In genomic region chr9:24045150-24045549, GRCh38 we compare ENCODE assay signal across 15 cellular contexts.
A peak's percentile ranks its signal among the peaks of the same experiment; 100 is the strongest.
DNase-seq lines count a peak whose midpoint lies in the region; ATAC-seq and TF ChIP-seq lines count a peak whose summit lies in the region.
"Had no signal": no experiment of that assay in that cellular context is flagged by ENCODE, and none has a peak within 500 bp of the region (broad histone marks: within the 10 kb centered on the region; RNA-seq: fewer than 3 reads in every experiment).

No MANE protein-coding gene starts in this region.

- H3K4me1 ChIP-seq in MM.1S (ENCODE audit: low read length): no peaks in the 10 kb centered on the region
- H3K4me1 ChIP-seq: BLaER1, HAP-1 had no signal

- H3K36me3 Mint-ChIP-seq in stimulated activated effector memory CD8-positive, alpha-beta T cell treated with anti-CD3 and anti-CD28 coated beads, Interleukin-12 subunit alpha, Interleukin-12 subunit beta, amount 100 ng/mL, for 72 hours: no peaks in the 10 kb centered on the region
- H3K36me3 Mint-ChIP-seq: CD14-positive monocyte; CD4-positive, alpha-beta memory T cell; IgD-negative memory B cell had no signal

- no peaks in the 10 kb centered on the region for H3K9me3 ChIP-seq in MM.1S (replicated peaks; ENCODE audit: insufficient read depth, low read length)
- H3K9me3 ChIP-seq: BLaER1, HAP-1 had no signal

- H3K27ac ChIP-seq in MM.1S (ENCODE audit: low read length): no peak overlapping the region
- H3K27ac ChIP-seq: BLaER1 had no signal

- no peaks in the 10 kb centered on the region for H3K9me2 ChIP-seq in MM.1S (replicated peaks; ENCODE audit: insufficient read depth, low read length)

- no peaks in the 10 kb centered on the region for H3K36me3 ChIP-seq in MM.1S (replicated peaks; ENCODE audit: insufficient read depth, low read length)
- H3K36me3 ChIP-seq: BLaER1, HAP-1 had no signal

- no peaks in the 10 kb centered on the region for H3K79me2 ChIP-seq in MM.1S (ENCODE audit: low read length)

- H4K20me1 ChIP-seq in MM.1S (ENCODE audit: insufficient read depth, low read length): no peaks in the 10 kb centered on the region
- H4K20me1 ChIP-seq: BLaER1 had no signal

- ATAC-seq in GM19023 (IDR thresholded peaks at IDR 0.05; ENCODE audit: unreplicated experiment): no peak
- no peak for ATAC-seq in stimulated activated effector memory CD8-positive, alpha-beta T cell treated with anti-CD3 and anti-CD28 coated beads, Interleukin-12 subunit alpha, Interleukin-12 subunit beta, amount 100 ng/mL, for 72 hours
- ATAC-seq: HepG2 had no signal

- no peaks in the 10 kb centered on the region for H3K4me1 Mint-ChIP-seq in stimulated activated effector memory CD8-positive, alpha-beta T cell treated with anti-CD3 and anti-CD28 coated beads, Interleukin-12 subunit alpha, Interleukin-12 subunit beta, amount 100 ng/mL, for 72 hours
- H3K4me1 Mint-ChIP-seq: CD14-positive monocyte; CD4-positive, alpha-beta memory T cell; IgD-negative memory B cell had no signal

- peak; percentile 25 for DNase-seq in NCI-H82 (lab: John Stamatoyannopoulos, UW)
- no peak for DNase-seq in NCI-H82 treated with DMSO at 0.1 percent for 48 hours (lab: John Stamatoyannopoulos, UW; ENCODE audit: unreplicated experiment)
- peak; percentile 6 for DNase-seq in MM.1S
- DNase-seq in RPMI7951 (ENCODE audit: low read depth): peak; percentile 3
- DNase-seq in islet precursor cell: peak; percentile 58
- DNase-seq in NK-92 treated with Interleukin-12 subunit alpha and Interleukin-12 subunit beta, amount 100 ng/mL, for 24 hours (lab: John Stamatoyannopoulos, UW): no peak
- DNase-seq in stimulated activated effector memory CD8-positive, alpha-beta T cell treated with anti-CD3 and anti-CD28 coated beads, Interleukin-12 subunit alpha, Interleukin-12 subunit beta, amount 100 ng/mL, for 72 hours (ENCODE audit: low spot score in 2 of 2): no peak
- DNase-seq: 8988T; CD4-positive, alpha-beta memory T cell had no signal

- H3F3A ChIP-seq in MM.1S (ENCODE audit: insufficient read depth, low read length): no peaks in the 10 kb centered on the region

- H2AFZ ChIP-seq in MM.1S (ENCODE audit: low read length): no peak overlapping the region

- no peak overlapping the region for H3K4me2 ChIP-seq in MM.1S (ENCODE audit: low read depth, low read length)
- H3K4me2 ChIP-seq: BLaER1 had no signal

- H3K9ac ChIP-seq in MM.1S (ENCODE audit: low read length): no peak overlapping the region
- H3K9ac ChIP-seq: BLaER1 had no signal

- no peak overlapping the region for H3K4me3 ChIP-seq in MM.1S (ENCODE audit: low read length)
- H3K4me3 ChIP-seq: BLaER1, HAP-1 had no signal

- no peak for TF ChIP-seq CTCF in MM.1S (IDR thresholded peaks at IDR 0.05; ENCODE audit: low read length)

- peaks cover 18% of the 10 kb centered on the region for H3K9me3 Mint-ChIP-seq in stimulated activated effector memory CD8-positive, alpha-beta T cell treated with anti-CD3 and anti-CD28 coated beads, Interleukin-12 subunit alpha, Interleukin-12 subunit beta, amount 100 ng/mL, for 72 hours

- no peaks in the 10 kb centered on the region for H3K27me3 ChIP-seq in MM.1S (replicated peaks; ENCODE audit: insufficient read depth, low read length)
- H3K27me3 ChIP-seq: BLaER1 had no signal

- no peak overlapping the region for H3K27ac Mint-ChIP-seq in stimulated activated effector memory CD8-positive, alpha-beta T cell treated with anti-CD3 and anti-CD28 coated beads, Interleukin-12 subunit alpha, Interleukin-12 subunit beta, amount 100 ng/mL, for 72 hours
- H3K27ac Mint-ChIP-seq: CD14-positive monocyte; CD4-positive, alpha-beta memory T cell; IgD-negative memory B cell had no signal

- H3K4me3 Mint-ChIP-seq in stimulated activated effector memory CD8-positive, alpha-beta T cell treated with anti-CD3 and anti-CD28 coated beads, Interleukin-12 subunit alpha, Interleukin-12 subunit beta, amount 100 ng/mL, for 72 hours: no peak overlapping the region
- H3K4me3 Mint-ChIP-seq: CD14-positive monocyte; CD4-positive, alpha-beta memory T cell; IgD-negative memory B cell had no signal

Comparison
In these comparisons a context has a peak if more than half of its experiments do, and no peak if none do; other contexts are left out.
1. DNase-seq: peak in NCI-H82 (single experiment), MM.1S (single experiment), RPMI7951 (single experiment) and islet precursor cell (single experiment); none in NCI-H82 treated with DMSO at 0.1 percent for 48 hours (single experiment), NK-92 treated with Interleukin-12 subunit alpha and Interleukin-12 subunit beta, amount 100 ng/mL, for 24 hours (single experiment) and stimulated activated effector memory CD8-positive, alpha-beta T cell treated with anti-CD3 and anti-CD28 coated beads, Interleukin-12 subunit alpha, Interleukin-12 subunit beta, amount 100 ng/mL, for 72 hours (0 of 2).